Comparison of ENCODE assay signal across 1 cellular context in genomic region chr19:3478409-3479176, GRCh38.
TF ChIP-seq lines count a peak whose summit lies in the region.

No MANE protein-coding gene starts in this region.

TF ChIP-seq in WTC11, 78 proteins besides CTCF, POLR2A, EP300 and RAD21 (continued from another document):
- TF ChIP-seq ZSCAN18 (CRISPR knock-in tag; IDR thresholded peaks at IDR 0.05) (no peak), SMAD3 (CRISPR knock-in tag; IDR thresholded peaks at IDR 0.05; ENCODE audit: borderline replicate concordance) (no peak), ZBTB21 (CRISPR knock-in tag; IDR thresholded peaks at IDR 0.05; ENCODE audit: borderline replicate concordance) (no peak), ESRRA (CRISPR knock-in tag; IDR thresholded peaks at IDR 0.05; ENCODE audit: borderline replicate concordance) (no peak)
